15 cellular contexts compared by ENCODE assay signal in the genomic region with DNA sequence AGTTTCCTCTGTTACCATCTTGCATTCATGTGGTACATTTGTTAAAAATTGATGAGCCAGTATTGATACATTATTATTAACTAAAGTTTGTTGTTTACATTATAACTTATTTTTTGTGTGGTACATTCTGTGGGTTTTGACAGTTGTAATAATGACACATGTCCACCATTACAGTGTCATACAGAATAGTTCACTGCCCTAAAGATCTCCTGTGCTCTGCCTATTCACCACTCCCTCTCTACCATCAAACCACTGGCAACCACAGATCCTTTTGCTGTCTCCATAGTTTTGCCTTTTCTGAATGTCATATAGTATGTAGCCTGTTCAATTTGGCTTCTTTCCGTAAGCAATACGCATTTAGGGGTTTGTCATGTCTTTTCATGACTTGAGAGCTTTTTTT.
DNase-seq lines count a peak whose midpoint lies in the region; ATAC-seq, FAIRE-seq and TF ChIP-seq lines count a peak whose summit lies in the region.
"Had no signal": no experiment of that assay in that cellular context is flagged by ENCODE, and none has a peak within 500 bp of the region (broad histone marks: within the 10 kb centered on the region; RNA-seq: fewer than 3 reads in every experiment).

No MANE protein-coding gene starts in this region.

- DNase-seq in GM12892 (ENCODE audit: insufficient read length) = no peak
- no peak for DNase-seq in activated T-helper 1 cell treated with anti-CD3 and anti-CD28 coated beads, Interleukin-12 subunit alpha, Interleukin-12 subunit beta, Interleukin-2, Interleukin-4 antibody, amounts not matched to agents 30 ng/mL and 10 ng/mL and 1 ng/mL, durations not matched to agents 14 hours and 24 hours and 36 hours (ENCODE audit: low spot score)
- DNase-seq in mesendoderm = no peak
- DNase-seq in smooth muscle cell (lab: John Stamatoyannopoulos, UW; ENCODE audit: unreplicated experiment) = no peak
- no peak for DNase-seq in WERI-Rb-1
- no peak for DNase-seq in pancreas
- DNase-seq: BE2C; CD4-positive, alpha-beta memory T cell; DMS79; GM23248; H7 had no signal

- H2AFZ ChIP-seq in smooth muscle cell (ENCODE audit: low read depth) = no peak overlapping the region
- H2AFZ ChIP-seq: GM23248 had no signal

- WGBS in mesendoderm (ENCODE audit: extremely low coverage, insufficient coverage, low lambda C conversion rate) = no CpG with 5 or more reads among the region's 2 CpGs
- 99% methylated on average over 2 of the region's 2 CpGs for WGBS in smooth muscle cell (ENCODE audit: low lambda C conversion rate)
- WGBS in pancreas, 2 donors = 97 to 99% methylated on average over 2 of the region's 2 CpGs

- H3K27ac ChIP-seq in mesendoderm (ENCODE audit: low read depth, low read length) = no peak overlapping the region
- no peak overlapping the region for H3K27ac ChIP-seq in smooth muscle cell (ENCODE audit: low read depth)
- H3K27ac ChIP-seq in WERI-Rb-1 = no peak overlapping the region
- H3K27ac ChIP-seq in pancreas = no peak overlapping the region
- H3K27ac ChIP-seq: C4-2B, GM23248 had no signal

- H3K36me3 ChIP-seq in mesendoderm (ENCODE audit: control insufficient read depth, insufficient read depth, low read length) (no peaks in the 10 kb centered on the region), smooth muscle cell (ENCODE audit: low read depth) (no peaks in the 10 kb centered on the region), WERI-Rb-1 (peaks cover under 1% of the 10 kb centered on the region; the same call in 1 of the 2 replicates), pancreas (no peaks in the 10 kb centered on the region)
- H3K36me3 ChIP-seq: BE2C had no signal

- H2BK5ac ChIP-seq in mesendoderm (ENCODE audit: low read length) = no peak overlapping the region

- H2BK15ac ChIP-seq in mesendoderm (replicated peaks; ENCODE audit: low read depth) = no peak overlapping the region

- H3K36me3 Mint-ChIP-seq in activated T-helper 1 cell treated with anti-CD3 and anti-CD28 coated beads, Interleukin-12 subunit alpha, Interleukin-12 subunit beta, Interleukin-2, Interleukin-4 antibody, amounts not matched to agents 30 ng/mL and 10 ng/mL and 1 ng/mL, durations not matched to agents 14 hours and 24 hours and 36 hours (ENCODE audit: low read depth) = peaks cover 18% of the 10 kb centered on the region

- H3K4me2 ChIP-seq in mesendoderm (ENCODE audit: low read length) (no peak overlapping the region), smooth muscle cell (peak overlapping the region; percentile 51)

- H3K9ac ChIP-seq in mesendoderm (ENCODE audit: low read length) (no peak overlapping the region), smooth muscle cell (ENCODE audit: low read depth) (no peak overlapping the region)
- H3K9ac ChIP-seq: GM23248 had no signal

- H3K4me3 ChIP-seq in mesendoderm (ENCODE audit: low read length) (no peak overlapping the region), smooth muscle cell (no peak overlapping the region), WERI-Rb-1 (ENCODE audit: low read depth, low read length) (no peak overlapping the region), pancreas (no peak overlapping the region)
- H3K4me3 ChIP-seq: GM12878, GM23248 had no signal

- H3K9me3 ChIP-seq in smooth muscle cell (replicated peaks; ENCODE audit: low read depth) = no peaks in the 10 kb centered on the region
- H3K9me3 ChIP-seq in WERI-Rb-1 (ENCODE audit: severe bottlenecking) = no peaks in the 10 kb centered on the region
- no peaks in the 10 kb centered on the region for H3K9me3 ChIP-seq in pancreas
- H3K9me3 ChIP-seq: BE2C had no signal

- no peak overlapping the region for H3K4ac ChIP-seq in mesendoderm (ENCODE audit: low read depth, low read length)

- no peaks in the 10 kb centered on the region for H3F3A ChIP-seq in smooth muscle cell (ENCODE audit: low read depth)

- no peak for TF ChIP-seq POLR2A in GM12892 (IDR thresholded peaks at IDR 0.05; ENCODE audit: low read depth, low read length)

- H3K18ac ChIP-seq in mesendoderm (ENCODE audit: low read length) = no peak overlapping the region

- FAIRE-seq in GM12892 (lab: Jason Lieb, UNC) = peak; percentile 56
- FAIRE-seq in pancreas (lab: Jason Lieb, UNC) = no peak
- FAIRE-seq: A204.1, GM12878 had no signal

- no peaks in the 10 kb centered on the region for H3K9me3 Mint-ChIP-seq in activated T-helper 1 cell treated with anti-CD3 and anti-CD28 coated beads, Interleukin-12 subunit alpha, Interleukin-12 subunit beta, Interleukin-2, Interleukin-4 antibody, amounts not matched to agents 30 ng/mL and 10 ng/mL and 1 ng/mL, durations not matched to agents 14 hours and 24 hours and 36 hours

- H3K27me3 Mint-ChIP-seq in activated T-helper 1 cell treated with anti-CD3 and anti-CD28 coated beads, Interleukin-12 subunit alpha, Interleukin-12 subunit beta, Interleukin-2, Interleukin-4 antibody, amounts not matched to agents 30 ng/mL and 10 ng/mL and 1 ng/mL, durations not matched to agents 14 hours and 24 hours and 36 hours (ENCODE audit: insufficient read depth) = no peaks in the 10 kb centered on the region
- H3K27me3 Mint-ChIP-seq: CD4-positive, alpha-beta memory T cell had no signal

- no peak overlapping the region for H2AK5ac ChIP-seq in mesendoderm (ENCODE audit: low read length)

- H3K27me3 ChIP-seq in mesendoderm (ENCODE audit: insufficient read depth, low read length, poor library complexity) (no peaks in the 10 kb centered on the region), smooth muscle cell (ENCODE audit: low read depth) (no peaks in the 10 kb centered on the region), WERI-Rb-1 (ENCODE audit: insufficient read depth, low read depth, severe bottlenecking) (no peaks in the 10 kb centered on the region), pancreas (no peaks in the 10 kb centered on the region)
- H3K27me3 ChIP-seq: BE2C had no signal

- H3K56ac ChIP-seq in mesendoderm (ENCODE audit: low read length) = no peak overlapping the region

- intact Hi-C loops in activated T-helper 1 cell treated with anti-CD3 and anti-CD28 coated beads, Interleukin-12 subunit alpha, Interleukin-12 subunit beta, Interleukin-2, Interleukin-4 antibody, amounts not matched to agents 30 ng/mL and 10 ng/mL and 1 ng/mL, durations not matched to agents 14 hours and 24 hours and 36 hours (cut with micrococcal nuclease) = loop anchor here (1.0 to 2.0 kb wide), 2 partner anchors 10 to 18 kb away; no protein-coding TSS in a partner anchor
- intact Hi-C loops in pancreas (cut with DNase I) = no loop called here

- no peak overlapping the region for H4K8ac ChIP-seq in mesendoderm (ENCODE audit: low read depth, low read length)

- peak overlapping the region; percentile 45 for H3K27ac Mint-ChIP-seq in activated T-helper 1 cell treated with anti-CD3 and anti-CD28 coated beads, Interleukin-12 subunit alpha, Interleukin-12 subunit beta, Interleukin-2, Interleukin-4 antibody, amounts not matched to agents 30 ng/mL and 10 ng/mL and 1 ng/mL, durations not matched to agents 14 hours and 24 hours and 36 hours
- H3K27ac Mint-ChIP-seq: CD4-positive, alpha-beta memory T cell had no signal

- H3K79me1 ChIP-seq in mesendoderm (ENCODE audit: low read length) = no peaks in the 10 kb centered on the region

- no peaks in the 10 kb centered on the region for H4K20me1 ChIP-seq in smooth muscle cell (ENCODE audit: low read depth)

- H3K23ac ChIP-seq in mesendoderm (ENCODE audit: low read length) = no peak overlapping the region

- H2BK120ac ChIP-seq in mesendoderm (ENCODE audit: low read depth, low read length) = no peak overlapping the region

- TF ChIP-seq CTCF in smooth muscle cell (IDR thresholded peaks at IDR 0.05; ENCODE audit: borderline replicate concordance, insufficient read depth, poor library complexity, severe bottlenecking) = no peak
- TF ChIP-seq CTCF in WERI-Rb-1 (IDR thresholded peaks at IDR 0.05; ENCODE audit: low read depth, low read length) = no peak
- no peak for TF ChIP-seq CTCF in pancreas (IDR thresholded peaks at IDR 0.05)

- peaks cover 40% of the 10 kb centered on the region for H3K4me1 Mint-ChIP-seq in activated T-helper 1 cell treated with anti-CD3 and anti-CD28 coated beads, Interleukin-12 subunit alpha, Interleukin-12 subunit beta, Interleukin-2, Interleukin-4 antibody, amounts not matched to agents 30 ng/mL and 10 ng/mL and 1 ng/mL, durations not matched to agents 14 hours and 24 hours and 36 hours (ENCODE audit: low read depth)

- no peak overlapping the region for H3K4me3 Mint-ChIP-seq in activated T-helper 1 cell treated with anti-CD3 and anti-CD28 coated beads, Interleukin-12 subunit alpha, Interleukin-12 subunit beta, Interleukin-2, Interleukin-4 antibody, amounts not matched to agents 30 ng/mL and 10 ng/mL and 1 ng/mL, durations not matched to agents 14 hours and 24 hours and 36 hours
- H3K4me3 Mint-ChIP-seq: CD4-positive, alpha-beta memory T cell had no signal

- no peaks in the 10 kb centered on the region for H3K4me1 ChIP-seq in mesendoderm (ENCODE audit: control insufficient read depth, low read depth, low read length)
- H3K4me1 ChIP-seq in smooth muscle cell (ENCODE audit: low read depth) = peaks cover 7% of the 10 kb centered on the region
- no peaks in the 10 kb centered on the region for H3K4me1 ChIP-seq in pancreas
- H3K4me1 ChIP-seq: BE2C had no signal

- H3K79me2 ChIP-seq in mesendoderm (ENCODE audit: control insufficient read depth, insufficient read depth, low read length) = no peaks in the 10 kb centered on the region
- H3K79me2 ChIP-seq in smooth muscle cell (ENCODE audit: low read depth) = no peaks in the 10 kb centered on the region

- peak overlapping the region; percentile 36 for H4K5ac ChIP-seq in mesendoderm (ENCODE audit: low read length)

- ATAC-seq in HG02763 (IDR thresholded peaks at IDR 0.05; ENCODE audit: unreplicated experiment) (no peak), pancreas (no peak)
- ATAC-seq: GM12878 had no signal
